ENCODE assay signal across 11 cellular contexts in the genomic region with DNA sequence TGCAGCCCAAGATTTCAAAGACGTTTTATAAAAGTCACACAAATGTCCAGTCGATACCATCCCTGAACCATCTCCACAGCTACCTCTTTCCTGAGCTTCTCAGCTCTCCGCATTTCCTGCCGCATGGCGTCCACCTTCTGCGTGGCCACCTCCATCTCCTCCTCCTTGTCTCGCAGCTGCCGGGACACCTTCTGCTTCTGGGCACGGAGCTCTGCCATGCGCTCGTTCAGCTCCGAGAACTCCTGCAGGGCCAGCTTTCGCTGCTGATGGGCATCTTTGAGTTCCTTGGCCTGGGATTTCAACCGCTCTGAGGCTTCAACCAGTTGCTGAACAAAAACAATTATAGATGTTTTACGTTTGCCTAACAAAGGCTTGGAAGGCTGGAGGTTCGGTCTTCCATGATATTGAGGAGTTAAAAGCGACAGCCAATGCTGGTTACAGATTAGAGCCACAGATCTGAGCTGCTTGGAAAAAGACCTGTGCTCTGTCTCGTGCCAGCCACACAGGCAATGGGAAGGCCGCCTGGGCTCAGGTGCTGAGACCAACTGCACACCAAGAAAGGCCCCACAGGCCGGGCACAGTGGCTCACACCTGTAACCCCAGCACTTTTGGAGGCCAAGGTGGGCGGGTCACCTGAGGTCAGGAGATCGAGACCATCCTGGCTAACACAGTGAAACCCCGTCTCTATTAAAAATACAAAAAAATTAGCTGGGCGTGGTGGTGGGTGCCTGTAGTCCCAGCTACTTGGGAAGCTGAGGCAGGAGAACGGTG. TPM values are rescaled to one million over a fixed set of nuclear protein-coding genes. Genes with fewer than 3 reads are reported as not detected.
DNase-seq lines count a peak whose midpoint lies in the region; ATAC-seq and TF ChIP-seq lines count a peak whose summit lies in the region.
"Had no signal": no experiment of that assay in that cellular context is flagged by ENCODE, and none has a peak within 500 bp of the region (broad histone marks: within the 10 kb centered on the region; RNA-seq: fewer than 3 reads in every experiment).

No MANE protein-coding gene starts in this region.

- H4K5ac ChIP-seq in H9 (ENCODE audit: insufficient read length, low read depth, low read length): no peak overlapping the region

- no peak overlapping the region for H2AFZ ChIP-seq in H9 (ENCODE audit: low read length)
- H2AFZ ChIP-seq: GM23338 had no signal

- H3K18ac ChIP-seq in H9 (ENCODE audit: insufficient read length, low read depth, low read length): no peak overlapping the region

- H4K91ac ChIP-seq in H9 (ENCODE audit: insufficient read length, low read depth, low read length): no peak overlapping the region

- H3K9me3 ChIP-seq in H9 (ENCODE audit: control insufficient read depth, low read depth, low read length): no peaks in the 10 kb centered on the region
- no peaks in the 10 kb centered on the region for H3K9me3 ChIP-seq in gastroesophageal sphincter

- H3K9me3 Mint-ChIP-seq in H9 (no peaks in the 10 kb centered on the region), glutamatergic neuron (ENCODE audit: unreplicated experiment) (peaks cover 7% of the 10 kb centered on the region)
- H3K9me3 Mint-ChIP-seq: CD8-positive, alpha-beta memory T cell; GM23338; IgD-negative memory B cell had no signal

- H3K23ac ChIP-seq in H9 (ENCODE audit: insufficient read length, low read depth, low read length): no peak overlapping the region

- H3K56ac ChIP-seq in H9 (ENCODE audit: insufficient read length, low read depth, low read length): no peak overlapping the region

- TF ChIP-seq POLR2A in gastroesophageal sphincter (IDR thresholded peaks at IDR 0.05): no peak

- TF ChIP-seq CTCF in H9 (conservative IDR thresholded peaks at IDR 0.05): no peak
- TF ChIP-seq CTCF in VCaP (conservative IDR thresholded peaks at IDR 0.05): no peak
- TF ChIP-seq CTCF in glutamatergic neuron (IDR thresholded peaks at IDR 0.05; ENCODE audit: partially characterized antibody, unreplicated experiment): no peak
- no peak for TF ChIP-seq CTCF in gastroesophageal sphincter (IDR thresholded peaks at IDR 0.05)

- no peak overlapping the region for H3K4me2 ChIP-seq in H9 (ENCODE audit: insufficient read depth, insufficient read length, low read length)
- H3K4me2 ChIP-seq: GM23338 had no signal

- no peak overlapping the region for H3K4ac ChIP-seq in H9 (ENCODE audit: low read depth, low read length)

- H2BK5ac ChIP-seq in H9 (ENCODE audit: insufficient read length, low read length): no peak overlapping the region

- no peaks in the 10 kb centered on the region for H3K4me1 Mint-ChIP-seq in H9
- peaks cover 8% of the 10 kb centered on the region for H3K4me1 Mint-ChIP-seq in glutamatergic neuron (ENCODE audit: low read depth, unreplicated experiment)
- H3K4me1 Mint-ChIP-seq: CD8-positive, alpha-beta memory T cell; GM23338 had no signal

- H3K79me1 ChIP-seq in H9 (ENCODE audit: insufficient read depth, low read depth, low read length, poor library complexity, severe bottlenecking): no peaks in the 10 kb centered on the region

- peaks cover 43 to 93% (median 71%) of the 10 kb centered on the region in 3 experiments; a peak in 6 of 7 replicates for H3K36me3 Mint-ChIP-seq in H9 (ENCODE audit: insufficient read depth in 1 of 3, low read depth in 3 of 3)
- H3K36me3 Mint-ChIP-seq in glutamatergic neuron (ENCODE audit: unreplicated experiment): no peaks in the 10 kb centered on the region
- H3K36me3 Mint-ChIP-seq: CD8-positive, alpha-beta memory T cell had no signal

- H3K36me3 ChIP-seq in gastroesophageal sphincter: peaks cover 0 to 100% of the 10 kb centered on the region in 2 donors

- H3K14ac ChIP-seq in H9 (ENCODE audit: insufficient read depth, low read length): no peak overlapping the region

- peak overlapping the region in 2 of 3 experiments; percentile 60 to 76; a peak in 2 of 7 replicates for H3K27ac Mint-ChIP-seq in H9
- no peak overlapping the region for H3K27ac Mint-ChIP-seq in glutamatergic neuron (ENCODE audit: unreplicated experiment)
- H3K27ac Mint-ChIP-seq: CD8-positive, alpha-beta memory T cell; GM23338; IgD-negative memory B cell had no signal

- no peak for TF ChIP-seq EP300 in gastroesophageal sphincter (IDR thresholded peaks at IDR 0.05)

- no peaks in the 10 kb centered on the region for H3K27me3 ChIP-seq in H9 (ENCODE audit: insufficient read depth, low read length)
- no peaks in the 10 kb centered on the region for H3K27me3 ChIP-seq in gastroesophageal sphincter

- no peak for ATAC-seq in SK-N-SH treated with all-trans-retinoic acid at 6 μM for 48 hours
- no peak for ATAC-seq in stimulated activated naive CD8-positive, alpha-beta T cell treated with anti-CD3 and anti-CD28 coated beads, Interleukin-15, Interleukin-2, amounts not matched to agents 100 U/mL and 50 U/mL, for 24 hours
- ATAC-seq in gastroesophageal sphincter: no peak

- H3K9ac ChIP-seq in H9 (ENCODE audit: extremely low read depth, insufficient read length, low read length): no peak overlapping the region

- WGBS in H9 (ENCODE audit: extremely low coverage, insufficient read length, low lambda C conversion rate): no CpG with 5 or more reads among the region's 25 CpGs
- 89 to 92% methylated on average over 7 to 11 of the region's 25 CpGs for WGBS in gastroesophageal sphincter (ENCODE audit: low coverage in 1 of 2), 2 donors

- no peak overlapping the region for H3K27ac ChIP-seq in H9 (ENCODE audit: insufficient read length, low read depth, low read length)
- peak overlapping the region; percentile 84 for H3K27ac ChIP-seq in VCaP
- H3K27ac ChIP-seq in substantia nigra (ENCODE audit: low read depth, low read length, poor library complexity, severe bottlenecking): peak overlapping the region; percentile 19
- H3K27ac ChIP-seq in gastroesophageal sphincter: no peak overlapping the region

- H2AK5ac ChIP-seq in H9 (ENCODE audit: insufficient read length, low read length): no peak overlapping the region

- H3K4me3 Mint-ChIP-seq in H9 (no peak overlapping the region), glutamatergic neuron (ENCODE audit: unreplicated experiment) (peak overlapping the region; percentile 48)
- H3K4me3 Mint-ChIP-seq: CD8-positive, alpha-beta memory T cell; GM23338; IgD-negative memory B cell had no signal

- H2BK20ac ChIP-seq in H9 (ENCODE audit: low read depth, low read length, poor library complexity, severe bottlenecking): no peak overlapping the region

- no peak overlapping the region for H2BK12ac ChIP-seq in H9 (ENCODE audit: insufficient read length, low read depth, low read length)

- H3T11ph ChIP-seq in H9 (ENCODE audit: low read length): no peak overlapping the region

- H3K79me2 ChIP-seq in H9 (ENCODE audit: insufficient read depth, low read length): no peaks in the 10 kb centered on the region

- no peak for DNase-seq in H9
- DNase-seq in glutamatergic neuron: no peak
- no peak for DNase-seq in substantia nigra (lab: John Stamatoyannopoulos, UW)
- DNase-seq in stimulated activated naive CD8-positive, alpha-beta T cell treated with anti-CD3 and anti-CD28 coated beads, Interleukin-15, Interleukin-2, amounts not matched to agents 100 U/mL and 50 U/mL, for 24 hours: no peak
- DNase-seq: CD8-positive, alpha-beta memory T cell had no signal

- H3K4me3 ChIP-seq in gastroesophageal sphincter: no peak overlapping the region
- H3K4me3 ChIP-seq: GM23338 had no signal

- H2BK15ac ChIP-seq in H9 (ENCODE audit: low read depth, low read length): no peak overlapping the region

- H3K27me3 Mint-ChIP-seq in H9 (ENCODE audit: low read depth): no peaks in the 10 kb centered on the region
- no peaks in the 10 kb centered on the region for H3K27me3 Mint-ChIP-seq in glutamatergic neuron (ENCODE audit: unreplicated experiment)
- H3K27me3 Mint-ChIP-seq: CD8-positive, alpha-beta memory T cell; IgD-negative memory B cell had no signal

- H2BK120ac ChIP-seq in H9 (ENCODE audit: low read depth, low read length, poor library complexity, severe bottlenecking): no peak overlapping the region

- H4K8ac ChIP-seq in H9 (replicated peaks; ENCODE audit: insufficient read length, low read depth, low read length): no peak overlapping the region

- H4K20me1 ChIP-seq in H9 (ENCODE audit: control insufficient read depth, insufficient read depth, insufficient read length): peaks cover 2% of the 10 kb centered on the region

- no peaks in the 10 kb centered on the region for H3K23me2 ChIP-seq in H9 (ENCODE audit: insufficient read length, low read depth, low read length, poor library complexity, severe bottlenecking)

- H3K4me1 ChIP-seq in H9 (ENCODE audit: insufficient read depth, low read length): no peaks in the 10 kb centered on the region
- H3K4me1 ChIP-seq in gastroesophageal sphincter: no peaks in the 10 kb centered on the region

TF ChIP-seq in SK-N-SH treated with all-trans-retinoic acid at 6 μM for 48 hours, 23 proteins besides CTCF, POLR2A, EP300 and RAD21 (continues in another document):
- no peak for TF ChIP-seq ARNTL (CRISPR knock-in tag; IDR thresholded peaks at IDR 0.05; ENCODE audit: borderline replicate concordance, low read depth)
- TF ChIP-seq ISL1 (CRISPR knock-in tag; IDR thresholded peaks at IDR 0.05): no peak
- TF ChIP-seq ZFP30 (CRISPR knock-in tag; IDR thresholded peaks at IDR 0.05): no peak
- TF ChIP-seq, protein P1, sequence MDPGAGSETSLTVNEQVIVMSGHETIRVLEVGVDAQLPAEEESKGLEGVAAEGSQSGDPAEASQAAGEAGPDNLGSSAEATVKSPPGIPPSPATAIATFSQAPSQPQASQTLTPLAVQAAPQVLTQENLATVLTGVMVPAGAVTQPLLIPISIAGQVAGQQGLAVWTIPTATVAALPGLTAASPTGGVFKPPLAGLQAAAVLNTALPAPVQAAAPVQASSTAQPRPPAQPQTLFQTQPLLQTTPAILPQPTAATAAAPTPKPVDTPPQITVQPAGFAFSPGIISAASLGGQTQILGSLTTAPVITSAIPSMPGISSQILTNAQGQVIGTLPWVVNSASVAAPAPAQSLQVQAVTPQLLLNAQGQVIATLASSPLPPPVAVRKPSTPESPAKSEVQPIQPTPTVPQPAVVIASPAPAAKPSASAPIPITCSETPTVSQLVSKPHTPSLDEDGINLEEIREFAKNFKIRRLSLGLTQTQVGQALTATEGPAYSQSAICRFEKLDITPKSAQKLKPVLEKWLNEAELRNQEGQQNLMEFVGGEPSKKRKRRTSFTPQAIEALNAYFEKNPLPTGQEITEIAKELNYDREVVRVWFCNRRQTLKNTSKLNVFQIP (CRISPR knock-in tag; IDR thresholded peaks at IDR 0.05; ENCODE audit: borderline replicate concordance, low read depth): no peak
- TF ChIP-seq RARB (CRISPR knock-in tag; IDR thresholded peaks at IDR 0.05): no peak
- no peak for TF ChIP-seq CSDC2 (CRISPR knock-in tag; IDR thresholded peaks at IDR 0.05)
- no peak for TF ChIP-seq GLIS3 (CRISPR knock-in tag; IDR thresholded peaks at IDR 0.05)

RNA-seq across cellular contexts. Expression of a gene that starts 49.6 kb away (rescaled TPM):
- total RNA-seq in H9 (2021) (1.9 and 2.2 TPM in 2 replicates), glutamatergic neuron (ENCODE audit: unreplicated experiment) (0.34 TPM), gastroesophageal sphincter (under 1 TPM in 1 of 4 donors, not detected in 3; 0.59 TPM)
- total RNA-seq: HT1080 had no signal

Comparison
In these comparisons a context has a peak if more than half of its experiments do, and no peak if none do; other contexts are left out.
1. H3K27ac ChIP-seq: peak in VCaP (single experiment) and substantia nigra (single experiment); none in H9 (single experiment) and gastroesophageal sphincter (0 of 4).